ENCODE assay signal across 35 cellular contexts in genomic region chr1:204992940-204993339, GRCh38. TPM values are rescaled to one million over a fixed set of nuclear protein-coding genes. Genes with fewer than 3 reads are reported as not detected.
DNase-seq lines count a peak whose midpoint lies in the region; ATAC-seq lines count a peak whose summit lies in the region.
"Had no signal": no experiment of that assay in that cellular context is flagged by ENCODE, and none has a peak within 500 bp of the region (broad histone marks: within the 10 kb centered on the region; RNA-seq: fewer than 3 reads in every experiment).

No MANE protein-coding gene starts in this region.

- in situ Hi-C loops in GM23248 (cut with MboI) = loop anchor here (5.0 kb wide), 1 partner anchor 249 kb away; no protein-coding TSS in a partner anchor

- H3K4me3 Mint-ChIP-seq in activated naive CD8-positive, alpha-beta T cell treated with anti-CD3 and anti-CD28 coated beads, Interleukin-2, amount 50 U/mL, for 24 hours = no peak overlapping the region
- H3K4me3 Mint-ChIP-seq: activated CD4-positive, alpha-beta memory T cell treated with anti-CD3 and anti-CD28 coated beads, Interleukin-2, amount 10 ng/mL, durations not matched to agents 7 days and 5 days had no signal

- H3K9me2 ChIP-seq in GM23248 (ENCODE audit: insufficient read depth) = no peaks in the 10 kb centered on the region

- H3K36me3 ChIP-seq in GM23248 (ENCODE audit: low read depth) = peaks cover 14% of the 10 kb centered on the region; the same call in 1 of the 2 replicates
- H3K36me3 ChIP-seq: BE2C, brain microvascular endothelial cell, HAP-1, right lobe of liver had no signal

- H3K9ac ChIP-seq in GM23248 = no peak overlapping the region

- H3K27ac Mint-ChIP-seq in activated naive CD4-positive, alpha-beta T cell treated with anti-CD3 and anti-CD28 coated beads, Interleukin-2, amount 50 U/mL, for 72 hours = peak overlapping the region; percentile 4 to 33
- H3K27ac Mint-ChIP-seq in activated naive CD8-positive, alpha-beta T cell treated with anti-CD3 and anti-CD28 coated beads, Interleukin-2, amount 50 U/mL, for 24 hours = peak overlapping the region; percentile 31
- H3K27ac Mint-ChIP-seq: activated CD4-positive, alpha-beta memory T cell treated with anti-CD3 and anti-CD28 coated beads, Interleukin-2, amount 10 ng/mL, durations not matched to agents 7 days and 5 days had no signal

- peaks cover 7% of the 10 kb centered on the region for H3K4me1 ChIP-seq in GM23248 (ENCODE audit: insufficient read depth)
- H3K4me1 ChIP-seq: A549, BE2C, Caco-2, SJCRH30, tibial artery had no signal

- H3K27ac ChIP-seq in layer of hippocampus (ENCODE audit: low read depth, low read length) = peak overlapping the region; percentile 100
- peak overlapping the region; percentile 100 for H3K27ac ChIP-seq in temporal lobe (ENCODE audit: low read depth, low read length)
- no peak overlapping the region for H3K27ac ChIP-seq in GM23248
- H3K27ac ChIP-seq: A549, brain microvascular endothelial cell, hepatocyte, right lobe of liver, SJCRH30, tibial artery had no signal

- peaks cover 3% of the 10 kb centered on the region for H3K27me3 Mint-ChIP-seq in activated naive CD8-positive, alpha-beta T cell treated with anti-CD3 and anti-CD28 coated beads, Interleukin-2, amount 50 U/mL, for 24 hours

- H3K4me2 ChIP-seq in GM23248 (ENCODE audit: unreplicated experiment) = no peak overlapping the region
- H3K4me2 ChIP-seq: A549, hepatocyte had no signal

- DNase-seq in activated naive CD4-positive, alpha-beta T cell treated with anti-CD3 and anti-CD28 coated beads, Interleukin-2, amount 50 U/mL, for 72 hours (ENCODE audit: low spot score in 2 of 2) = no peak
- DNase-seq in activated naive CD4-positive, alpha-beta T cell (lab: John Stamatoyannopoulos, UW) = no peak
- DNase-seq in activated naive CD8-positive, alpha-beta T cell treated with anti-CD3 and anti-CD28 coated beads, Interleukin-2, amount 50 U/mL, for 24 hours = no peak
- DNase-seq in GM23248 = no peak
- DNase-seq in activated T-cell treated with anti-CD3 and anti-CD28 coated beads, Interleukin-2, amount 50 U/mL, for 1 hour = no peak
- DNase-seq in NCI-H187 (lab: John Stamatoyannopoulos, UW) = no peak
- DNase-seq: activated CD4-positive, CD25-positive, alpha-beta regulatory T cell; activated effector memory CD4-positive, alpha-beta T cell treated with anti-CD3 and anti-CD28 coated beads, Interleukin-2, amount 50 U/mL, for 16 hours; BE2C; brain microvascular endothelial cell; Caco-2; DMS79 treated with DMSO at 0.1 percent for 48 hours; foreskin melanocyte; left colon; NCI-H1105; NCI-H2081; NCI-H226; NCI-H748 treated with DMSO at 0.1 percent for 48 hours; right lobe of liver; SJCRH30; stimulated activated CD4-positive, alpha-beta T cell treated with anti-CD3 and anti-CD28 coated beads, Interleukin-12 subunit alpha, Interleukin-12 subunit beta, amount 100 ng/mL, for 4 hours; stimulated activated CD4-positive, alpha-beta T cell treated with anti-CD3 and anti-CD28 coated beads, Interleukin-4, amount 100 ng/mL, for 1 hour; tibial artery had no signal

- no peaks in the 10 kb centered on the region for H3F3A ChIP-seq in GM23248 (ENCODE audit: insufficient read depth)

- no peak for ATAC-seq in activated naive CD4-positive, alpha-beta T cell treated with anti-CD3 and anti-CD28 coated beads, Interleukin-2, amount 50 U/mL, for 72 hours
- ATAC-seq in activated naive CD8-positive, alpha-beta T cell treated with anti-CD3 and anti-CD28 coated beads, Interleukin-2, amount 50 U/mL, for 24 hours = no peak
- ATAC-seq: A549, left colon, right lobe of liver had no signal

- 89 to 91% methylated on average over 11 of the region's 11 CpGs for WGBS in GM23248 (ENCODE audit: low coverage in 1 of 2, low lambda C conversion rate in 2 of 2, missing lambda C conversion rate in 2 of 2), 2 experiments

- H3K36me3 Mint-ChIP-seq in activated naive CD4-positive, alpha-beta T cell treated with anti-CD3 and anti-CD28 coated beads, Interleukin-2, amount 50 U/mL, for 72 hours = no peaks in the 10 kb centered on the region
- H3K36me3 Mint-ChIP-seq in activated naive CD8-positive, alpha-beta T cell treated with anti-CD3 and anti-CD28 coated beads, Interleukin-2, amount 50 U/mL, for 24 hours (ENCODE audit: low read depth) = no peaks in the 10 kb centered on the region
- H3K36me3 Mint-ChIP-seq: memory B cell had no signal

- peaks cover 15% of the 10 kb centered on the region for H3K4me1 Mint-ChIP-seq in activated naive CD8-positive, alpha-beta T cell treated with anti-CD3 and anti-CD28 coated beads, Interleukin-2, amount 50 U/mL, for 24 hours

- H3K4me3 ChIP-seq in GM23248 = no peak overlapping the region
- H3K4me3 ChIP-seq: A549, coronary artery, esophagus muscularis mucosa, HAP-1, hepatocyte, right lobe of liver, SJCRH30, tibial artery had no signal

- H3K9me3 ChIP-seq in GM23248 (ENCODE audit: low read depth) = no peaks in the 10 kb centered on the region
- H3K9me3 ChIP-seq: A549, BE2C, Caco-2, esophagus muscularis mucosa, HAP-1, right lobe of liver, SJCRH30, tibial artery had no signal

- H3K27me3 ChIP-seq in layer of hippocampus (ENCODE audit: control insufficient read depth, insufficient read depth, low read length) (no peaks in the 10 kb centered on the region), GM23248 (replicated peaks; ENCODE audit: insufficient read depth) (no peaks in the 10 kb centered on the region)
- H3K27me3 ChIP-seq: BE2C, brain microvascular endothelial cell, esophagus muscularis mucosa, right lobe of liver, SJCRH30, tibial artery had no signal

- no peaks in the 10 kb centered on the region for H3K9me3 Mint-ChIP-seq in activated naive CD4-positive, alpha-beta T cell treated with anti-CD3 and anti-CD28 coated beads, Interleukin-2, amount 50 U/mL, for 72 hours
- no peaks in the 10 kb centered on the region for H3K9me3 Mint-ChIP-seq in activated naive CD8-positive, alpha-beta T cell treated with anti-CD3 and anti-CD28 coated beads, Interleukin-2, amount 50 U/mL, for 24 hours
- H3K9me3 Mint-ChIP-seq: activated CD4-positive, alpha-beta memory T cell treated with anti-CD3 and anti-CD28 coated beads, Interleukin-2, amount 10 ng/mL, durations not matched to agents 7 days and 5 days; memory B cell had no signal

- H2AFZ ChIP-seq in GM23248 = no peak overlapping the region
- H2AFZ ChIP-seq: hepatocyte had no signal

- no peaks in the 10 kb centered on the region for H4K20me1 ChIP-seq in GM23248 (ENCODE audit: insufficient read depth)

- no peaks in the 10 kb centered on the region for H3K79me2 ChIP-seq in GM23248 (ENCODE audit: insufficient read depth)
- H3K79me2 ChIP-seq: hepatocyte had no signal

RNA-seq across cellular contexts. Expression of gene CNTN2, which starts 50.1 kb away (rescaled TPM):
- total RNA-seq in activated naive CD4-positive, alpha-beta T cell treated with anti-CD3 and anti-CD28 coated beads, Interleukin-2, amount 50 U/mL, for 72 hours = not detected
- total RNA-seq in temporal lobe = 23.4 TPM
- total RNA-seq in GM23248 (2014; rRNA removed; shearing (Covaris generic)) = not detected in 2 replicates
- not detected in 2 replicates for polyA plus RNA-seq in GM23248 (2016; fragmentation: Nextera tagmentation; extraction: Ambion mirVana)
- total RNA-seq: activated CD4-positive, alpha-beta memory T cell treated with anti-CD3 and anti-CD28 coated beads, Interleukin-2, amount 10 ng/mL, durations not matched to agents 7 days and 5 days; Caco-2; HT-29; progenitor cell of endocrine pancreas; RPMI7951 had no signal
- polyA plus RNA-seq: A549, hepatocyte had no signal

Comparison
In these comparisons a context has a peak if more than half of its experiments do, and no peak if none do; other contexts are left out.
1. RNA of gene CNTN2, which starts 50.1 kb away (total RNA-seq): 23.4 TPM in temporal lobe (single experiment); not detected in activated naive CD4-positive, alpha-beta T cell treated with anti-CD3 and anti-CD28 coated beads, Interleukin-2, amount 50 U/mL, for 72 hours and not detected in GM23248; every median in the first group is over 10 times any median in the second.